ENCODE assay signal across 8 cellular contexts in the genomic region with DNA sequence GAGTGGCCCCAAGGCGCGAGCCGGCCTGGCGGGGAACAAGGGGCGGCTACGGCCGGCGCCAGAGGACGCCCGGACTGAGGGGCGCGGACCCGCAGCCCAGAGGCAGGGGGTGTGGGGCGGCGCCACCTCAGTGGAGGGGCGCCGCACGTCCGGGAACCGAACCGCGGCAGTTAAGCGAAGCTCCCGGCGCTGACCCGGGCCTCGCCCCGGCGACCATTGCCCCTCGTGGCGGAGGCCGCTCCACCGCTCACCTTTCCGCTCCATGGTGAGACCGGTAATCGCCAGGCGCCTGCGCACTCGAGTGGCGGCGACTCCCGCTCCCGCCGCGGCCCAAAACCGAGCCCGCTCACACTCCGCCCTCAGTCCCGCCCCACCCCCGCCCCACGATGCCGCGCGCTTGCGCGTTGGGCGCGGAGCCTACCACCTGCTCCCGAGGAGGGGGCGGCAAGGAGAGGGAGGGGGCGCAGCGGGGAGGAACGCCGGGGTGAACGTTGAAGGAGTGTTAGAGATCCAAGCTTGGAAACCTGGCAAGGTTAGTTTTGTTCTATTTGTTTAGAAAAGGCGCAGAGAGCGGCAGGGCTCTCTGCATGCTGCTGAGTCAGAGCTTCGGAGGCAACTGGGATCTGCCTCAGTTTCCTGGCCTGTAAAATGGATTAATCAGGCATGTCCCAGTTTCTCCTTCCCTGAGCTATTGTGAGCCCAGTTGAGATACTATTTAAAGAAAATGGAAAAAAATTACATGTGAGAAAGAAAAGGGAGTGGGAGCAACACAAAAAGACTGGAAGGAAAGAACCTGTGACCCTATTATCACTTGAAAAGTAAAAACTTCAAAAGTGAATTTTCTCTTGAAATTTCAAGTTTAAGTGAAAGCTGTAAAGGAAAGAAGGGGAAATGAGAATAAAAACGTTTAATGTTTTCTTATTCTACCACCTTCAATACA. TPM values are rescaled to one million over a fixed set of nuclear protein-coding genes. Genes with fewer than 3 reads are reported as not detected.
DNase-seq lines count a peak whose midpoint lies in the region; ATAC-seq and TF ChIP-seq lines count a peak whose summit lies in the region.

TSS of gene SRPK1 (minus strand) at position 306 of the 940 bp plus-strand sequence. CDS start at position 264, 42 bp downstream.

- DNase-seq in NCI-H1417 treated with DMSO at 0.1 percent for 48 hours (lab: John Stamatoyannopoulos, UW) = peak; percentile 57
- DNase-seq in T-helper 1 cell = peak; percentile 70 to 91 (median 77)
- peak; percentile 87 to 92 for DNase-seq in heart right ventricle
- peak; percentile 96 for DNase-seq in posterior vena cava (ENCODE audit: low spot score)
- DNase-seq in type B pancreatic cell (ENCODE audit: extremely low spot score, unreplicated experiment) = peak; percentile 92

- H3K4me3 Mint-ChIP-seq in type B pancreatic cell = peak within 1 kb of the TSS; percentile 100

- peaks cover 5 to 38% (median 29%) of the 10 kb centered on the region in 9 donors for H3K4me1 ChIP-seq in heart right ventricle

- no peaks in the 10 kb centered on the region for H3K27me3 Mint-ChIP-seq in type B pancreatic cell

- peaks cover 19% of the 10 kb centered on the region for H3K4me1 Mint-ChIP-seq in type B pancreatic cell (ENCODE audit: unreplicated experiment)

- peak within 1 kb of the TSS; percentile 13 for H3K27ac ChIP-seq in adipose tissue (ENCODE audit: low read depth, low read length)
- H3K27ac ChIP-seq in heart right ventricle = peak within 1 kb of the TSS in 9 of 10 donors; percentile 49 to 92 (median 78)

- H3K27ac Mint-ChIP-seq in type B pancreatic cell = peak within 1 kb of the TSS; percentile 95

- no peaks in the 10 kb centered on the region for H3K9me3 ChIP-seq in heart right ventricle

- peaks cover 3% of the 10 kb centered on the region for H3K36me3 Mint-ChIP-seq in type B pancreatic cell

- H3K9me3 Mint-ChIP-seq in type B pancreatic cell = no peaks in the 10 kb centered on the region

- TF ChIP-seq CTCF in GM12875 (IDR thresholded peaks at IDR 0.05; ENCODE audit: borderline replicate concordance, insufficient read depth, low read depth, low read length) = 0 out of 2 replicates have a peak, but pooled peaks have one; percentile 4
- peak in 2 of 9 donors; percentile 8 for TF ChIP-seq CTCF in heart right ventricle (IDR thresholded peaks at IDR 0.05)
- TF ChIP-seq CTCF in type B pancreatic cell (conservative IDR thresholded peaks at IDR 0.05) = no peak

- intact Hi-C loops in heart right ventricle (cut with DNase I) = no loop called here
- intact Hi-C loops in posterior vena cava (cut with DNase I) = no loop called here

- H3K4me3 ChIP-seq in GM12875 (ENCODE audit: low read depth, low read length) (peak within 1 kb of the TSS; percentile 73), heart right ventricle (peak within 1 kb of the TSS; percentile 73 to 94 (median 85))

- H3K27me3 ChIP-seq in heart right ventricle = no peaks in the 10 kb centered on the region

- 0 to 1% (median 0%) methylated on average over 49 to 69 of the region's 69 CpGs for WGBS in adipose tissue, 3 donors
- 0 to 1% methylated on average over 45 to 69 of the region's 69 CpGs for WGBS in heart right ventricle, 2 donors

- peak; percentile 91 for ATAC-seq in HG02759 (IDR thresholded peaks at IDR 0.05; ENCODE audit: unreplicated experiment)
- peak; percentile 94 to 98 (median 98) for ATAC-seq in heart right ventricle

- no peaks in the 10 kb centered on the region for H3K36me3 ChIP-seq in heart right ventricle

RNA-seq across cellular contexts. Expression of gene SRPK1, which starts in this region (rescaled TPM):
- 10 to 100 TPM in 2 of 3 donors, 1 to 10 TPM in 1; 9.0 to 11.4 (median 11.0) TPM for polyA plus RNA-seq in adipose tissue
- 10 to 100 TPM; 13.8 to 25.6 (median 17.8) TPM for total RNA-seq in heart right ventricle
- 1 to 10 TPM; 6.0 to 6.6 TPM for polyA plus RNA-seq in heart right ventricle
- 10 to 100 TPM; 29.0 to 30.7 TPM for total RNA-seq in posterior vena cava
- 69.7 and 73.8 TPM in 2 replicates for total RNA-seq in type B pancreatic cell (ENCODE audit: low replicate concordance)

Comparison
In these comparisons a context has a peak if more than half of its experiments do, and no peak if none do; other contexts are left out.
1. Peak in every context shown above with its lines: DNase-seq, ATAC-seq, H3K4me3 ChIP-seq and H3K27ac ChIP-seq.